In the genomic region with DNA sequence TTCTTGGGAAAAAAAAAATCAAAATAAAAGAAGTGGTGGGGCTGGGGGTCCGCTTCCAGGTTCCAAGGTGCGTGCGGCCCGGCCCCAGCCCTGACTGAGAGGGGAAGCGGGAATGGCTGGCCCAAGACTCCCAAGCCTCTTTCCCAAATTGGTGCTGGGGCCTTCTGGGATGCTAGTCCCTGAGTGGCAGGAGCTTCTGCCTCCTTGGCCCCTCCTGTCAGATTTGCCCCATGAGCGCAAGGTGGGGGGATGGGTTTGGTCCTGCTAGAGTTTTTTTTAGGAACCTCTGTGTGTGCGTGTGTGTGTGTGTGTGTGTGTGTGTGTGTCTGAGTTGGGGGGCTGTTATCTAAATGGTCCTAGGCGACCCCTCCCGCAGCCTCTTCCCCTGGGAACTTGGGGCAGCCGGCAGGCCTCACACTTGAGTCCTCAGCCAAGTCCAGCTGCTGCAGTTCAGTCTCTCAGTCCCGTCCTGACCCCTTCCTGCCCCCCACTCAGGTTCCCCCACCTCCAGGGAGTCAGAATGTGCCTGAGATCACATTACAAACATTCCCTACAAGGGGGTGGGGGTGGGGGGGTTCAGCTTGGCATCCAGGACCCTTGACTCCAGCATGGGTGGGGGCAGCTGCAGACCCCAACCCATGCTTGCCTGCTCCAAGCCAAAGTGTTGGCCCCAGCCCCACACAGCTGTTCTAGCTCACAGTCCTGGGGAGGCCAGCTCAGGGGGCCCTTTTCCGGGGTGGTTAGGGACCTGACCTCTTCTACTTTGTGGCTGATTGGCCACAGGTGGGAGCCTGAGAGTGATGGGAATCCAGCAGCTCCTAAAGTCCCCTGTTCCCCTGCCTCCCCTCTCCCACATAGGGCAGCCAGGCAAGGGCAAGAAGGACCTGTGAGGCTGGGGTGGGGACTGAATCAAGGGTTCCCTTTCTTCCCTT, we compare ENCODE assay signal across 9 cellular contexts. TPM values are rescaled to one million over a fixed set of nuclear protein-coding genes. Genes with fewer than 3 reads are reported as not detected.
DNase-seq lines count a peak whose midpoint lies in the region; ATAC-seq, FAIRE-seq and TF ChIP-seq lines count a peak whose summit lies in the region.
"Had no signal": no experiment of that assay in that cellular context is flagged by ENCODE, and none has a peak within 500 bp of the region (broad histone marks: within the 10 kb centered on the region; RNA-seq: fewer than 3 reads in every experiment).

No MANE protein-coding gene starts in this region.

- H3K4me2 ChIP-seq in DND-41 (ENCODE audit: insufficient read depth, low read length) (peak overlapping the region; percentile 27; the same call in 1 of the 2 replicates), HepG2 (ENCODE audit: low read depth, low read length) (no peak overlapping the region)

- H3K27ac ChIP-seq in DND-41 (ENCODE audit: low read length), result no peak overlapping the region
- peak overlapping the region; percentile 81 to 87 for H3K27ac ChIP-seq in right atrium auricular region
- H3K27ac ChIP-seq in psoas muscle, result no peak overlapping the region
- no peak overlapping the region for H3K27ac ChIP-seq in HepG2 (ENCODE audit: extremely low read length, insufficient read depth, low read length)

- no peak for TF ChIP-seq RAD21 in HepG2 (CRISPR knock-in tag; IDR thresholded peaks at IDR 0.05)

- H4K20me1 ChIP-seq in DND-41 (ENCODE audit: insufficient read depth, low read length) (no peaks in the 10 kb centered on the region), HepG2 (ENCODE audit: insufficient read depth, low read length) (no peaks in the 10 kb centered on the region)

- TF ChIP-seq CTCF in DND-41 (IDR thresholded peaks at IDR 0.05; ENCODE audit: borderline replicate concordance, extremely low read depth, low read length, poor library complexity, severe bottlenecking) (no peak), WI38 (IDR thresholded peaks at IDR 0.05; ENCODE audit: low read depth, low read length) (no peak), right atrium auricular region (IDR thresholded peaks at IDR 0.05) (no peak), psoas muscle (IDR thresholded peaks at IDR 0.05) (no peak), HepG2 (CRISPR knock-in tag; IDR thresholded peaks at IDR 0.05) (no peak)

- no peaks in the 10 kb centered on the region for H3K36me3 ChIP-seq in DND-41 (ENCODE audit: insufficient read depth, low read length)
- no peaks in the 10 kb centered on the region for H3K36me3 ChIP-seq in right atrium auricular region
- no peaks in the 10 kb centered on the region for H3K36me3 ChIP-seq in psoas muscle (ENCODE audit: insufficient read depth in 1 of 2, low read depth in 1 of 2)
- H3K36me3 ChIP-seq in HepG2 (replicated peaks in 1 of 2; ENCODE audit: control insufficient read depth in 1 of 2, insufficient read depth in 2 of 2, low read length in 2 of 2), result no peaks in the 10 kb centered on the region

- H3K9ac ChIP-seq in DND-41 (ENCODE audit: low read depth, low read length) (no peak overlapping the region), HepG2 (ENCODE audit: insufficient read depth, low read depth, low read length) (no peak overlapping the region)

- H2AFZ ChIP-seq in DND-41 (ENCODE audit: low read depth, low read length) (no peak overlapping the region), HepG2 (ENCODE audit: low read length) (no peak overlapping the region)

- intact Hi-C loops in psoas muscle (cut with DNase I) (loop anchor here (2.0 to 10.0 kb wide), 5 partner anchors 60 to 325 kb away; no protein-coding TSS in a partner anchor), HepG2 (cut with micrococcal nuclease; ENCODE audit: unreplicated experiment) (no loop called here)

- H3K27me3 ChIP-seq in DND-41 (ENCODE audit: insufficient read depth, low read length, poor library complexity) (no peaks in the 10 kb centered on the region), right atrium auricular region (no peaks in the 10 kb centered on the region), psoas muscle (ENCODE audit: insufficient read depth in 3 of 3, low read length in 2 of 3) (peaks cover 0 to 3% (median 0%) of the 10 kb centered on the region in 3 donors), HepG2 (ENCODE audit: control insufficient read depth in 1 of 2, insufficient read depth in 2 of 2, low read length in 2 of 2) (no peaks in the 10 kb centered on the region)

- H3K4me3 ChIP-seq in DND-41 (ENCODE audit: low read depth in 1 of 2, low read length in 2 of 2) (no peak overlapping the region), WI38 (ENCODE audit: low read depth, low read length) (peak overlapping the region; percentile 73), right atrium auricular region (peak overlapping the region; percentile 64 to 74), psoas muscle (peak overlapping the region; percentile 80), HepG2 (replicated peaks in 1 of 3; ENCODE audit: insufficient read depth in 1 of 3, low read depth in 2 of 3, low read length in 3 of 3) (no peak overlapping the region)

- ATAC-seq in DND-41 (ENCODE audit: insufficient read depth, low read depth) (no peak), psoas muscle (no peak), HepG2 (no peak), HG03460 (IDR thresholded peaks at IDR 0.05; ENCODE audit: unreplicated experiment) (no peak)

- POLR2A ChIA-PET in HepG2 (lab: Yijun Ruan, JAX), result no interaction called here

- H3K4me1 ChIP-seq in DND-41 (ENCODE audit: insufficient read depth, low read length) (peaks cover 34% of the 10 kb centered on the region), right atrium auricular region (peaks cover 0 to 22% of the 10 kb centered on the region in 2 donors), psoas muscle (peaks cover 8% of the 10 kb centered on the region), HepG2 (ENCODE audit: insufficient read depth, low read length) (no peaks in the 10 kb centered on the region)

- WGBS in psoas muscle, 3 donors, result 45 to 54% (median 51%) methylated on average over 9 to 11 of the region's 12 CpGs
- WGBS in HepG2 (ENCODE audit: low lambda C conversion rate), result 96% methylated on average over 4 of the region's 12 CpGs

- CTCF ChIA-PET in HepG2 (lab: Yijun Ruan, JAX; ENCODE audit: low intra/inter-chr PET ratio, low total read pairs), result no interaction called here

- no TSS peak for BruUV-seq in HepG2 (replicated peaks; lab: Mats Ljungman, UMichigan)

- in situ Hi-C loops in HepG2 (cut with HindIII; ENCODE audit: extremely low pct_ligation_motif_present, low pct_unique_long_range_greater_than_20kb), result no loop called here

- peaks cover 8% of the 10 kb centered on the region for H3K79me2 ChIP-seq in DND-41 (ENCODE audit: insufficient read depth, low read length)
- H3K79me2 ChIP-seq in HepG2 (ENCODE audit: insufficient read depth, low read length), result no peaks in the 10 kb centered on the region

- no peak for TF ChIP-seq EP300 in HepG2 (IDR thresholded peaks at IDR 0.05; ENCODE audit: low read depth in 2 of 2, low read length in 2 of 2)
- no peak for TF ChIP-seq EP300 in HepG2 (CRISPR knock-in tag; IDR thresholded peaks at IDR 0.05; ENCODE audit: borderline replicate concordance)

- TF ChIP-seq POLR2A in HepG2 (IDR thresholded peaks at IDR 0.05; ENCODE audit: insufficient read depth in 1 of 2, low read depth in 2 of 2, low read length in 2 of 2), result no peak

- no peak for DNase-seq in DND-41
- DNase-seq in right atrium auricular region (ENCODE audit: low spot score), result peak; percentile 46
- DNase-seq in psoas muscle, result no peak
- DNase-seq in KG1 (lab: John Stamatoyannopoulos, UW), result no peak
- DNase-seq in NCI-H2107 (lab: John Stamatoyannopoulos, UW), result no peak
- DNase-seq in HepG2 (ENCODE audit: low spot score), result no peak
- DNase-seq: NCI-H1930 had no signal

- no peak for FAIRE-seq in HepG2 (lab: Jason Lieb, UNC)

- H3K9me3 ChIP-seq in DND-41 (ENCODE audit: insufficient read depth, low read length, severe bottlenecking), result no peaks in the 10 kb centered on the region
- H3K9me3 ChIP-seq in right atrium auricular region, result no peaks in the 10 kb centered on the region
- no peaks in the 10 kb centered on the region for H3K9me3 ChIP-seq in psoas muscle
- H3K9me3 ChIP-seq in HepG2 (ENCODE audit: low read length), result no peaks in the 10 kb centered on the region

TF ChIP-seq in HepG2, 621 proteins besides CTCF, POLR2A, EP300 and RAD21 (continues in another document):
- TF ChIP-seq ZBTB20 (CRISPR knock-in tag; IDR thresholded peaks at IDR 0.05; ENCODE audit: borderline replicate concordance, low read depth) (no peak), SAFB2 (CRISPR knock-in tag; IDR thresholded peaks at IDR 0.05; ENCODE audit: borderline replicate concordance, low read depth) (no peak), THAP7 (CRISPR knock-in tag; IDR thresholded peaks at IDR 0.05) (no peak)

RNA-seq across cellular contexts. Expression of gene EFNB1, which starts 4.0 kb away (rescaled TPM):
- total RNA-seq in right atrium auricular region (10 to 100 TPM; 23.7 to 42.4 TPM), psoas muscle (10 to 100 TPM; 10.9 to 14.9 (median 11.3) TPM), HepG2 (2016; rRNA removed; fragmentation: Illumina TruSeq; extraction: Trizol) (2.9 and 4.1 TPM in 2 replicates)
- polyA plus RNA-seq in psoas muscle (10 to 100 TPM in 2 of 3 donors, 1 to 10 TPM in 1; 8.9 to 12.2 (median 11.2) TPM), HepG2 (2011; rRNA removed) (4.0 and 4.8 TPM in 2 replicates)
- total RNA-seq in HepG2 (2016; cell fraction: cytosol; rRNA removed; fragmentation: Illumina TruSeq; extraction: Trizol; ENCODE audit: low read depth), result 0.18 and 0.30 TPM in 2 replicates
- 2.9 and 4.4 TPM in 2 replicates for total RNA-seq in HepG2 (2016; cell fraction: insoluble cytoplasmic fraction; rRNA removed; fragmentation: Illumina TruSeq; extraction: Trizol)
- total RNA-seq in HepG2 (2016; cell fraction: membrane; rRNA removed; fragmentation: Illumina TruSeq; extraction: Trizol), result 1.1 and 1.5 TPM in 2 replicates
- total RNA-seq in HepG2 (2016; cell fraction: nucleus; rRNA removed; fragmentation: Illumina TruSeq; extraction: Trizol), result 2.9 and 3.3 TPM in 2 replicates
- 4.1 and 5.7 TPM in 2 replicates for polyA plus RNA-seq in HepG2 (2011; cell fraction: cytosol; rRNA removed)
- 2.7 TPM in 2 replicates for polyA plus RNA-seq in HepG2 (2011; cell fraction: nucleus; rRNA removed)
- polyA plus RNA-seq in HepG2 (2012), result 2.0 and 2.2 TPM in 2 replicates
- 0.27 and 0.29 TPM in 2 replicates for polyA plus RNA-seq in HepG2 (2016; cell fraction: cytosol; fragmentation: Illumina TruSeq; extraction: Trizol; ENCODE audit: low read depth)
- polyA plus RNA-seq in HepG2 (2016; cell fraction: insoluble cytoplasmic fraction; fragmentation: Illumina TruSeq; extraction: Trizol; ENCODE audit: low read depth), result 3.2 and 3.3 TPM in 2 replicates
- 0.80 and 0.81 TPM in 2 replicates for polyA plus RNA-seq in HepG2 (2016; cell fraction: membrane; fragmentation: Illumina TruSeq; extraction: Trizol; ENCODE audit: low read depth)
- polyA plus RNA-seq in HepG2 (2016; cell fraction: nucleus; fragmentation: Illumina TruSeq; extraction: Trizol; ENCODE audit: insufficient read depth, low read depth), result 4.7 and 5.3 TPM in 2 replicates
- 4.5 and 5.5 TPM in 2 replicates for polyA minus RNA-seq in HepG2 (2011; rRNA and poly(A)+ RNA removed; ENCODE audit: low replicate concordance)
- polyA minus RNA-seq in HepG2 (2011; cell fraction: cytosol; rRNA and poly(A)+ RNA removed), result 2.8 and 3.1 TPM in 2 replicates
- polyA minus RNA-seq in HepG2 (2011; cell fraction: nucleus; rRNA and poly(A)+ RNA removed), result 0.90 and 1.5 TPM in 2 replicates

Comparison
In these comparisons a context has a peak if more than half of its experiments do, and no peak if none do; other contexts are left out.
1. H3K27ac ChIP-seq: peak in right atrium auricular region (2 of 2); none in DND-41 (single experiment), psoas muscle (single experiment) and HepG2 (single experiment).
2. H3K4me3 ChIP-seq: peak in WI38 (single experiment), right atrium auricular region (2 of 2) and psoas muscle (single experiment); none in DND-41 (0 of 2) and HepG2 (0 of 3).